1 cellular context compared by ENCODE assay signal in the genomic region with DNA sequence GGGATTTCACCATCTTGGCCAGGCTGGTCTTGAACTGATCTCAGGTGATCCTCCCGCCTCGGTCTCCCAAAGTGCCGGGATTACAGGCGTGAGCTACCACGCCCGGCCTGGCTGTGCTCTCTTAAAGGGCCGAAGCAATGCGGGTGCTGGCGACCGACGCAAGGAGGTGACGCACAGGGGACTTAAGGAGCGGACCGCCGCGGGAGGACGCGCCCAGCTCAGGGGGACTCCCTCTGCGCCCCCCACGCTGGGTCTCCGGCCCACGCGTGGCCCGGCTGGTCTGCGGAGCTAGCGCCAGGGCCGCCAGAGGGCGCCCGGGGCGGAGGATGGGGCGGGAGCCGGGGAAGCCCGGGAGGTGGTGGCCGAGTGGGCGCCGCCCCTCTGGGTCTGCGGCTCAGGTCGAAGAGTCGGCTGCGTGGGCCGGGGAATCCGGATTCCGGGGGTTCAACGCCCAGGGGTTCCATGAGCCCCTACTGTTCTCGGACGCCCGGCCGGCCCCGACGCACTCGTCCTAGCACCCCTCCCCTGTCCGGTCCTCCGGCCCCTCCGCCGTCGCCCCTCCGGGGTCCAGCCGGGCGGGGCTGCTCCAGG.
TF ChIP-seq lines count a peak whose summit lies in the region.

No MANE protein-coding gene starts in this region.

TF ChIP-seq in HEK293, 187 proteins besides CTCF, POLR2A, EP300 and RAD21 (continued from another document and continues in another):
- TF ChIP-seq PRDM10 (tag by site-specific recombination; IDR thresholded peaks at IDR 0.05): peak; percentile 90
- TF ChIP-seq KLF10 (tag by site-specific recombination; IDR thresholded peaks at IDR 0.05): peak; percentile 73
- no peak for TF ChIP-seq ZBTB1 (tag by site-specific recombination; IDR thresholded peaks at IDR 0.05)
- no peak for TF ChIP-seq ZNF10 (tag by site-specific recombination; IDR thresholded peaks at IDR 0.05)
- no peak for TF ChIP-seq ZNF776 (tag by site-specific recombination; IDR thresholded peaks at IDR 0.05; ENCODE audit: borderline replicate concordance)
- TF ChIP-seq ZNF404 (tag by site-specific recombination; IDR thresholded peaks at IDR 0.05): no peak
- no peak for TF ChIP-seq ZNF473 (tag by site-specific recombination; IDR thresholded peaks at IDR 0.05)
- TF ChIP-seq ZNF366 (tag by site-specific recombination; conservative IDR thresholded peaks at IDR 0.05): no peak
- TF ChIP-seq ZNF311 (tag by site-specific recombination; IDR thresholded peaks at IDR 0.05; ENCODE audit: borderline replicate concordance): no peak
- TF ChIP-seq ZNF561 (tag by site-specific recombination; IDR thresholded peaks at IDR 0.05; ENCODE audit: borderline replicate concordance): peak; percentile 99
- TF ChIP-seq ZNF138 (tag by site-specific recombination; IDR thresholded peaks at IDR 0.05; ENCODE audit: borderline replicate concordance): no peak
- no peak for TF ChIP-seq ZSCAN18 (tag by site-specific recombination; IDR thresholded peaks at IDR 0.05)
- TF ChIP-seq ZFP37 (tag by site-specific recombination; IDR thresholded peaks at IDR 0.05): no peak
- TF ChIP-seq KLF9 (tag by site-specific recombination; IDR thresholded peaks at IDR 0.05; ENCODE audit: low read depth): peak; percentile 71
- no peak for TF ChIP-seq YY1 (tag by site-specific recombination; IDR thresholded peaks at IDR 0.05)
- TF ChIP-seq SP3 (tag by site-specific recombination; IDR thresholded peaks at IDR 0.05): peak; percentile 45; the same call in 1 of the 2 replicates
- TF ChIP-seq ZNF596 (tag by site-specific recombination; IDR thresholded peaks at IDR 0.05): no peak
- no peak for TF ChIP-seq ZNF621 (tag by site-specific recombination; IDR thresholded peaks at IDR 0.05)
- TF ChIP-seq REPIN1 (tag by site-specific recombination; IDR thresholded peaks at IDR 0.05; ENCODE audit: low read depth): no peak
- TF ChIP-seq ZFP3 (tag by site-specific recombination; IDR thresholded peaks at IDR 0.05; ENCODE audit: low read depth): no peak
- TF ChIP-seq PBX3 (CRISPR knock-in tag; IDR thresholded peaks at IDR 0.05): no peak
- TF ChIP-seq ZNF548 (tag by site-specific recombination; IDR thresholded peaks at IDR 0.05): no peak
- no peak for TF ChIP-seq ZNF530 (tag by site-specific recombination; IDR thresholded peaks at IDR 0.05; ENCODE audit: low read depth)
- no peak for TF ChIP-seq ZNF768 (tag by site-specific recombination; IDR thresholded peaks at IDR 0.05)
- no peak; the same call in 1 of the 2 replicates for TF ChIP-seq IKZF3 (tag by site-specific recombination; IDR thresholded peaks at IDR 0.05)
- no peak for TF ChIP-seq ZNF26 (tag by site-specific recombination; IDR thresholded peaks at IDR 0.05)
- peak; percentile 50 for TF ChIP-seq SP7 (tag by site-specific recombination; IDR thresholded peaks at IDR 0.05)
- TF ChIP-seq ZNF169 (tag by site-specific recombination; IDR thresholded peaks at IDR 0.05): no peak
- TF ChIP-seq ZNF830 (tag by site-specific recombination; IDR thresholded peaks at IDR 0.05; ENCODE audit: low read depth): no peak
- no peak for TF ChIP-seq ZNF23 (tag by site-specific recombination; IDR thresholded peaks at IDR 0.05; ENCODE audit: borderline replicate concordance)
- TF ChIP-seq ZNF555 (tag by site-specific recombination; conservative IDR thresholded peaks at IDR 0.05): no peak
- TF ChIP-seq, protein P1, sequence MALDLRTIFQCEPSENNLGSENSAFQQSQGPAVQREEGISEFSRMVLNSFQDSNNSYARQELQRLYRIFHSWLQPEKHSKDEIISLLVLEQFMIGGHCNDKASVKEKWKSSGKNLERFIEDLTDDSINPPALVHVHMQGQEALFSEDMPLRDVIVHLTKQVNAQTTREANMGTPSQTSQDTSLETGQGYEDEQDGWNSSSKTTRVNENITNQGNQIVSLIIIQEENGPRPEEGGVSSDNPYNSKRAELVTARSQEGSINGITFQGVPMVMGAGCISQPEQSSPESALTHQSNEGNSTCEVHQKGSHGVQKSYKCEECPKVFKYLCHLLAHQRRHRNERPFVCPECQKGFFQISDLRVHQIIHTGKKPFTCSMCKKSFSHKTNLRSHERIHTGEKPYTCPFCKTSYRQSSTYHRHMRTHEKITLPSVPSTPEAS (tag by site-specific recombination; IDR thresholded peaks at IDR 0.05): no peak
- TF ChIP-seq ZNF521 (tag by site-specific recombination; IDR thresholded peaks at IDR 0.05): no peak
- TF ChIP-seq, protein P2, sequence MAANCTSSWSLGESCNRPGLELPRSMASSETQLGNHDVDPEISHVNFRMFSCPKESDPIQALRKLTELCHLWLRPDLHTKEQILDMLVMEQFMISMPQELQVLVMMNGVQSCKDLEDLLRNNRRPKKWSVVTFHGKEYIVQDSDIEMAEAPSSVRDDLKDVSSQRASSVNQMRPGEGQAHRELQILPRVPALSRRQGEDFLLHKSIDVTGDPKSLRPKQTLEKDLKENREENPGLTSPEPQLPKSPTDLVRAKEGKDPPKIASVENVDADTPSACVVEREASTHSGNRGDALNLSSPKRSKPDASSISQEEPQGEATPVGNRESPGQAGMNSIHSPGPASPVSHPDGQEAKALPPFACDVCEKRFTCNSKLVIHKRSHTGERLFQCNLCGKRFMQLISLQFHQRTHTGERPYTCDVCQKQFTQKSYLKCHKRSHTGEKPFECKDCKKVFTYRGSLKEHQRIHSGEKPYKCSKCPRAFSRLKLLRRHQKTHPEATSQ (tag by site-specific recombination; IDR thresholded peaks at IDR 0.05): no peak
- TF ChIP-seq ZNF747 (tag by site-specific recombination; IDR thresholded peaks at IDR 0.05): no peak
- TF ChIP-seq ZBTB26 (tag by site-specific recombination; optimal IDR thresholded peaks at IDR 0.05): peak; percentile 49
- no peak for TF ChIP-seq ZNF221 (tag by site-specific recombination; IDR thresholded peaks at IDR 0.05; ENCODE audit: borderline replicate concordance)
- TF ChIP-seq ZNF24 (tag by site-specific recombination; IDR thresholded peaks at IDR 0.05): no peak
- TF ChIP-seq, protein P3, sequence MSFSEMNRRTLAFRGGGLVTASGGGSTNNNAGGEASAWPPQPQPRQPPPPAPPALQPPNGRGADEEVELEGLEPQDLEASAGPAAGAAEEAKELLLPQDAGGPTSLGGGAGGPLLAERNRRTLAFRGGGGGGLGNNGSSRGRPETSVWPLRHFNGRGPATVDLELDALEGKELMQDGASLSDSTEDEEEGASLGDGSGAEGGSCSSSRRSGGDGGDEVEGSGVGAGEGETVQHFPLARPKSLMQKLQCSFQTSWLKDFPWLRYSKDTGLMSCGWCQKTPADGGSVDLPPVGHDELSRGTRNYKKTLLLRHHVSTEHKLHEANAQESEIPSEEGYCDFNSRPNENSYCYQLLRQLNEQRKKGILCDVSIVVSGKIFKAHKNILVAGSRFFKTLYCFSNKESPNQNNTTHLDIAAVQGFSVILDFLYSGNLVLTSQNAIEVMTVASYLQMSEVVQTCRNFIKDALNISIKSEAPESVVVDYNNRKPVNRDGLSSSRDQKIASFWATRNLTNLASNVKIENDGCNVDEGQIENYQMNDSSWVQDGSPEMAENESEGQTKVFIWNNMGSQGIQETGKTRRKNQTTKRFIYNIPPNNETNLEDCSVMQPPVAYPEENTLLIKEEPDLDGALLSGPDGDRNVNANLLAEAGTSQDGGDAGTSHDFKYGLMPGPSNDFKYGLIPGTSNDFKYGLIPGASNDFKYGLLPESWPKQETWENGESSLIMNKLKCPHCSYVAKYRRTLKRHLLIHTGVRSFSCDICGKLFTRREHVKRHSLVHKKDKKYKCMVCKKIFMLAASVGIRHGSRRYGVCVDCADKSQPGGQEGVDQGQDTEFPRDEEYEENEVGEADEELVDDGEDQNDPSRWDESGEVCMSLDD (tag by site-specific recombination; IDR thresholded peaks at IDR 0.05): peak; percentile 69
- no peak for TF ChIP-seq ZSCAN16 (tag by site-specific recombination; IDR thresholded peaks at IDR 0.05)
- TF ChIP-seq MZF1 (tag by site-specific recombination; IDR thresholded peaks at IDR 0.05; ENCODE audit: borderline replicate concordance): peak; percentile 70; the same call in 1 of the 2 replicates
- peak; percentile 28; the same call in 1 of the 2 replicates for TF ChIP-seq ZNF341 (tag by site-specific recombination; IDR thresholded peaks at IDR 0.05; ENCODE audit: low read depth)
- no peak for TF ChIP-seq ZSCAN23 (tag by site-specific recombination; IDR thresholded peaks at IDR 0.05)
- no peak for TF ChIP-seq ZNF416 (tag by site-specific recombination; IDR thresholded peaks at IDR 0.05)
- TF ChIP-seq ZNF658 (tag by site-specific recombination; IDR thresholded peaks at IDR 0.05): no peak
- TF ChIP-seq ZNF302 (tag by site-specific recombination; IDR thresholded peaks at IDR 0.05; ENCODE audit: low read depth): no peak
- TF ChIP-seq ZNF112 (tag by site-specific recombination; IDR thresholded peaks at IDR 0.05): no peak
- TF ChIP-seq ZNF202 (tag by site-specific recombination; IDR thresholded peaks at IDR 0.05; ENCODE audit: borderline replicate concordance): no peak
- no peak for TF ChIP-seq ZNF223 (tag by site-specific recombination; IDR thresholded peaks at IDR 0.05)
- TF ChIP-seq GFI1B (tag by site-specific recombination; IDR thresholded peaks at IDR 0.05): no peak
- TF ChIP-seq, protein P4, sequence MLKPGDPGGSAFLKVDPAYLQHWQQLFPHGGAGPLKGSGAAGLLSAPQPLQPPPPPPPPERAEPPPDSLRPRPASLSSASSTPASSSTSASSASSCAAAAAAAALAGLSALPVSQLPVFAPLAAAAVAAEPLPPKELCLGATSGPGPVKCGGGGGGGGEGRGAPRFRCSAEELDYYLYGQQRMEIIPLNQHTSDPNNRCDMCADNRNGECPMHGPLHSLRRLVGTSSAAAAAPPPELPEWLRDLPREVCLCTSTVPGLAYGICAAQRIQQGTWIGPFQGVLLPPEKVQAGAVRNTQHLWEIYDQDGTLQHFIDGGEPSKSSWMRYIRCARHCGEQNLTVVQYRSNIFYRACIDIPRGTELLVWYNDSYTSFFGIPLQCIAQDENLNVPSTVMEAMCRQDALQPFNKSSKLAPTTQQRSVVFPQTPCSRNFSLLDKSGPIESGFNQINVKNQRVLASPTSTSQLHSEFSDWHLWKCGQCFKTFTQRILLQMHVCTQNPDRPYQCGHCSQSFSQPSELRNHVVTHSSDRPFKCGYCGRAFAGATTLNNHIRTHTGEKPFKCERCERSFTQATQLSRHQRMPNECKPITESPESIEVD (tag by site-specific recombination; IDR thresholded peaks at IDR 0.05): no peak
